ENCODE assay signal across 18 cellular contexts in genomic region chr19:1428738-1429391, GRCh38. TPM values are rescaled to one million over a fixed set of nuclear protein-coding genes. Genes with fewer than 3 reads are reported as not detected.
DNase-seq lines count a peak whose midpoint lies in the region; ATAC-seq, FAIRE-seq and TF ChIP-seq lines count a peak whose summit lies in the region.
"Had no signal": no experiment of that assay in that cellular context is flagged by ENCODE, and none has a peak within 500 bp of the region (broad histone marks: within the 10 kb centered on the region; RNA-seq: fewer than 3 reads in every experiment).

No MANE protein-coding gene starts in this region.

- intact Hi-C loops in Right ventricle myocardium superior (cut with DNase I): no loop called here
- intact Hi-C loops in MCF 10A (cut with micrococcal nuclease): no loop called here

- H4K91ac ChIP-seq in mesenchymal stem cell (ENCODE audit: low read length): peak overlapping the region; percentile 28

- H3K4me2 ChIP-seq in BLaER1 treated with 17β-estradiol and CSF1 and Interleukin-3, amounts not matched to agents 10 nM and 100 nM: peak overlapping the region in 4 of 11 experiments; percentile 80 to 93 (median 84); a peak in 8 of 22 replicates
- no peak overlapping the region for H3K4me2 ChIP-seq in mesenchymal stem cell (ENCODE audit: low read length, poor library complexity, severe bottlenecking)
- H3K4me2 ChIP-seq: A549 had no signal

- H3K36me3 Mint-ChIP-seq in T-helper 17 cell (ENCODE audit: low read depth) (no peaks in the 10 kb centered on the region), MCF 10A (ENCODE audit: insufficient read depth, unreplicated experiment) (peaks cover 90% of the 10 kb centered on the region)
- peaks cover 19% of the 10 kb centered on the region for H3K36me3 Mint-ChIP-seq in activated naive CD4-positive, alpha-beta T cell treated with anti-CD3 and anti-CD28 coated beads, Interleukin-2, amount 10 ng/mL, durations not matched to agents 7 days and 5 days

- CTCF ChIA-PET in MCF 10A (lab: Yijun Ruan, JAX): interaction anchor here (1.1 kb wide), 1 partner anchor 9 kb away, joined by 3 read pairs; no protein-coding TSS in a partner anchor
- CTCF ChIA-PET in activated naive CD4-positive, alpha-beta T cell treated with anti-CD3 and anti-CD28 coated beads, Interleukin-2, amount 10 ng/mL, durations not matched to agents 7 days and 5 days (lab: Charles Lee): no interaction called here

- no peak for FAIRE-seq in GM19239 (lab: Jason Lieb, UNC)
- FAIRE-seq: A549 had no signal

- no peak overlapping the region for H3K23ac ChIP-seq in mesenchymal stem cell (ENCODE audit: low read length in 2 of 2)

- peaks cover 82 to 100% (median 96%) of the 10 kb centered on the region in 11 experiments for H4K20me1 ChIP-seq in BLaER1 treated with 17β-estradiol and CSF1 and Interleukin-3, amounts not matched to agents 10 nM and 100 nM

- no peak overlapping the region for H2AFZ ChIP-seq in mesenchymal stem cell (ENCODE audit: low read depth, low read length)

- no peak for DNase-seq in T-helper 17 cell
- DNase-seq in Right ventricle myocardium superior: no peak
- no peak for DNase-seq in mesenchymal stem cell
- no peak for DNase-seq in GM19239 (ENCODE audit: insufficient read length, low spot score)
- no peak for DNase-seq in MCF 10A (ENCODE audit: unreplicated experiment)
- DNase-seq in activated naive CD4-positive, alpha-beta T cell treated with anti-CD3 and anti-CD28 coated beads, Interleukin-2, amount 10 ng/mL, durations not matched to agents 7 days and 5 days: no peak
- DNase-seq: CD8-positive, alpha-beta memory T cell; DMS53; EL; H7; NCI-H1417; NCI-H187; NCI-H2107; NCI-H524; NCI-H82 had no signal

- peak overlapping the region in 6 of 11 experiments; percentile 14 to 71 (median 45); a peak in 9 of 22 replicates for H3K9ac ChIP-seq in BLaER1 treated with 17β-estradiol and CSF1 and Interleukin-3, amounts not matched to agents 10 nM and 100 nM
- H3K9ac ChIP-seq in mesenchymal stem cell (ENCODE audit: low read length): no peak overlapping the region

- H3K27ac ChIP-seq in BLaER1 treated with 17β-estradiol and CSF1 and Interleukin-3, amounts not matched to agents 10 nM and 100 nM: no peak overlapping the region; a peak in 2 of 22 replicates
- no peak overlapping the region for H3K27ac ChIP-seq in mesenchymal stem cell (ENCODE audit: low read length, poor library complexity, severe bottlenecking)
- H3K27ac ChIP-seq: A549 had no signal

- 96% methylated on average over 41 of the region's 41 CpGs for WGBS in mesenchymal stem cell

- H3K4me1 ChIP-seq in BLaER1 treated with 17β-estradiol and CSF1 and Interleukin-3, amounts not matched to agents 10 nM and 100 nM: peaks cover 40 to 65% (median 55%) of the 10 kb centered on the region in 10 experiments
- peaks cover 12% of the 10 kb centered on the region for H3K4me1 ChIP-seq in mesenchymal stem cell (ENCODE audit: control insufficient read depth, insufficient read depth, low read depth, low read length)
- H3K4me1 ChIP-seq: A549 had no signal

- H2BK120ac ChIP-seq in mesenchymal stem cell (ENCODE audit: low read depth, low read length): no peak overlapping the region

- no peak overlapping the region for H3K18ac ChIP-seq in mesenchymal stem cell (ENCODE audit: low read depth in 1 of 2, low read length in 2 of 2)

- no peaks in the 10 kb centered on the region for H3K27me3 Mint-ChIP-seq in T-helper 17 cell
- no peaks in the 10 kb centered on the region for H3K27me3 Mint-ChIP-seq in MCF 10A (ENCODE audit: insufficient read depth, unreplicated experiment)
- no peaks in the 10 kb centered on the region for H3K27me3 Mint-ChIP-seq in activated naive CD4-positive, alpha-beta T cell treated with anti-CD3 and anti-CD28 coated beads, Interleukin-2, amount 10 ng/mL, durations not matched to agents 7 days and 5 days
- H3K27me3 Mint-ChIP-seq: CD8-positive, alpha-beta memory T cell had no signal

- H3K36me3 ChIP-seq in BLaER1 treated with 17β-estradiol and CSF1 and Interleukin-3, amounts not matched to agents 10 nM and 100 nM: peaks cover 75 to 97% (median 87%) of the 10 kb centered on the region in 11 experiments
- peaks cover 83 to 88% of the 10 kb centered on the region in 2 experiments for H3K36me3 ChIP-seq in mesenchymal stem cell (ENCODE audit: control insufficient read depth in 1 of 2, insufficient read depth in 2 of 2, low read depth in 1 of 2, low read length in 2 of 2)

- ATAC-seq in T-helper 17 cell: no peak
- ATAC-seq in Right ventricle myocardium superior (ENCODE audit: poor library complexity): peak; percentile 48

- peak overlapping the region; percentile 11 for H3K27ac Mint-ChIP-seq in T-helper 17 cell
- H3K27ac Mint-ChIP-seq in MCF 10A (ENCODE audit: low read depth, unreplicated experiment): no peak overlapping the region
- no peak overlapping the region for H3K27ac Mint-ChIP-seq in activated naive CD4-positive, alpha-beta T cell treated with anti-CD3 and anti-CD28 coated beads, Interleukin-2, amount 10 ng/mL, durations not matched to agents 7 days and 5 days

- H2BK5ac ChIP-seq in mesenchymal stem cell (ENCODE audit: low read depth, low read length, poor library complexity, severe bottlenecking): no peak overlapping the region

- no peaks in the 10 kb centered on the region for H3K4me1 Mint-ChIP-seq in T-helper 17 cell
- H3K4me1 Mint-ChIP-seq in MCF 10A (ENCODE audit: insufficient read depth, unreplicated experiment): no peaks in the 10 kb centered on the region
- no peaks in the 10 kb centered on the region for H3K4me1 Mint-ChIP-seq in activated naive CD4-positive, alpha-beta T cell treated with anti-CD3 and anti-CD28 coated beads, Interleukin-2, amount 10 ng/mL, durations not matched to agents 7 days and 5 days

- no peak for TF ChIP-seq CTCF in MCF 10A (IDR thresholded peaks at IDR 0.05; ENCODE audit: unreplicated experiment)

- H4K8ac ChIP-seq in mesenchymal stem cell (ENCODE audit: low read length): no peak overlapping the region

- BruUV-seq in MCF 10A (replicated peaks; lab: Mats Ljungman, UMichigan): no TSS peak

- H3K4me3 ChIP-seq in BLaER1 treated with 17β-estradiol and CSF1 and Interleukin-3, amounts not matched to agents 10 nM and 100 nM: no peak overlapping the region
- H3K4me3 ChIP-seq in mesenchymal stem cell (ENCODE audit: insufficient read depth in 1 of 2, low read depth in 1 of 2, low read length in 2 of 2): no peak overlapping the region
- H3K4me3 ChIP-seq: A549 had no signal

- H3K14ac ChIP-seq in mesenchymal stem cell (ENCODE audit: low read length in 2 of 2): no peak overlapping the region

- POLR2A ChIA-PET in MCF 10A (lab: Yijun Ruan, JAX): interaction anchor here (1.0 kb wide), 1 partner anchor 12 kb away, joined by 5 read pairs; no protein-coding TSS in a partner anchor

- H3K9me3 ChIP-seq in BLaER1 treated with 17β-estradiol and CSF1 and Interleukin-3, amounts not matched to agents 10 nM and 100 nM (replicated peaks in 1 of 11): no peaks in the 10 kb centered on the region
- H3K9me3 ChIP-seq in T-helper 17 cell (ENCODE audit: control insufficient read depth, low read length, poor library complexity, severe bottlenecking) (no peaks in the 10 kb centered on the region), mesenchymal stem cell (ENCODE audit: control insufficient read depth, low read length) (no peaks in the 10 kb centered on the region)
- H3K9me3 ChIP-seq: A549 had no signal

- no peaks in the 10 kb centered on the region for H3K27me3 ChIP-seq in BLaER1 treated with 17β-estradiol and CSF1 and Interleukin-3, amounts not matched to agents 10 nM and 100 nM
- H3K27me3 ChIP-seq in mesenchymal stem cell (ENCODE audit: control insufficient read depth in 1 of 2, insufficient read depth in 1 of 2, low read length in 2 of 2): no peaks in the 10 kb centered on the region

- no peak overlapping the region for H2AK5ac ChIP-seq in mesenchymal stem cell (ENCODE audit: low read length, severe bottlenecking)

- H3K9me3 Mint-ChIP-seq in MCF 10A (ENCODE audit: unreplicated experiment): no peaks in the 10 kb centered on the region
- no peaks in the 10 kb centered on the region for H3K9me3 Mint-ChIP-seq in activated naive CD4-positive, alpha-beta T cell treated with anti-CD3 and anti-CD28 coated beads, Interleukin-2, amount 10 ng/mL, durations not matched to agents 7 days and 5 days
- H3K9me3 Mint-ChIP-seq: CD8-positive, alpha-beta memory T cell had no signal

- H3K4me3 Mint-ChIP-seq in T-helper 17 cell: no peak overlapping the region
- no peak overlapping the region for H3K4me3 Mint-ChIP-seq in MCF 10A (ENCODE audit: unreplicated experiment)
- no peak overlapping the region for H3K4me3 Mint-ChIP-seq in activated naive CD4-positive, alpha-beta T cell treated with anti-CD3 and anti-CD28 coated beads, Interleukin-2, amount 10 ng/mL, durations not matched to agents 7 days and 5 days
- H3K4me3 Mint-ChIP-seq: CD8-positive, alpha-beta memory T cell had no signal

- no peak overlapping the region for H3K4ac ChIP-seq in mesenchymal stem cell (ENCODE audit: low read depth in 1 of 2, low read length in 2 of 2)

- peaks cover 72% of the 10 kb centered on the region for H3K79me1 ChIP-seq in mesenchymal stem cell (replicated peaks; ENCODE audit: low read length, poor library complexity, severe bottlenecking)

- H2BK12ac ChIP-seq in mesenchymal stem cell (ENCODE audit: low read length in 2 of 2): no peak overlapping the region

- no peak overlapping the region for H2BK15ac ChIP-seq in mesenchymal stem cell (ENCODE audit: low read depth, poor library complexity, severe bottlenecking)

RNA-seq across cellular contexts. Expression of gene RPS15, which starts 9.3 kb away (rescaled TPM):
- total RNA-seq in T-helper 17 cell (1,000 to 10,000 TPM; 1,653 to 1,678 TPM), Right ventricle myocardium superior (671 TPM), MCF 10A (2022) (1,168 and 1,243 TPM in 2 replicates)
- polyA plus RNA-seq in mesenchymal stem cell (2013, experiment 1 of 2): 2,213 TPM
- 2,093 TPM for polyA plus RNA-seq in mesenchymal stem cell (2013, experiment 2 of 2)

RNA-seq across cellular contexts. Expression of gene APC2, which starts 21.1 kb away (rescaled TPM):
- under 1 TPM; 0.07 to 0.44 TPM for total RNA-seq in T-helper 17 cell
- total RNA-seq in Right ventricle myocardium superior: 0.22 TPM
- polyA plus RNA-seq in mesenchymal stem cell (2013, experiment 1 of 2): 0.23 TPM
- 0.23 TPM for polyA plus RNA-seq in mesenchymal stem cell (2013, experiment 2 of 2)
- 0.15 and 0.23 TPM in 2 replicates for total RNA-seq in MCF 10A (2022)
- total RNA-seq: RPMI7951 had no signal
- polyA plus RNA-seq: CD8-positive, alpha-beta memory T cell had no signal

RNA-seq across cellular contexts. Expression of gene DAZAP1, which starts 21.5 kb away (rescaled TPM):
- total RNA-seq in T-helper 17 cell: 100 to 1,000 TPM; 148 to 163 TPM
- total RNA-seq in Right ventricle myocardium superior: 82.9 TPM
- polyA plus RNA-seq in mesenchymal stem cell (2013, experiment 1 of 2): 65.2 TPM
- polyA plus RNA-seq in mesenchymal stem cell (2013, experiment 2 of 2): 66.2 TPM
- 219 and 246 TPM in 2 replicates for total RNA-seq in MCF 10A (2022)

RNA-seq across cellular contexts. Expression of gene GAMT, which starts 27.5 kb away (rescaled TPM):
- 1 to 10 TPM; 9.0 to 9.9 TPM for total RNA-seq in T-helper 17 cell
- total RNA-seq in Right ventricle myocardium superior: 93.5 TPM
- polyA plus RNA-seq in mesenchymal stem cell (2013, experiment 1 of 2): 33.5 TPM
- polyA plus RNA-seq in mesenchymal stem cell (2013, experiment 2 of 2): 34.5 TPM
- 3.2 and 7.0 TPM in 2 replicates for total RNA-seq in MCF 10A (2022)

RNA-seq across cellular contexts. Expression of gene NDUFS7, which starts 45.2 kb away (rescaled TPM):
- 10 to 100 TPM; 50.9 to 54.7 TPM for total RNA-seq in T-helper 17 cell
- total RNA-seq in Right ventricle myocardium superior: 461 TPM
- 54.3 TPM for polyA plus RNA-seq in mesenchymal stem cell (2013, experiment 1 of 2)
- polyA plus RNA-seq in mesenchymal stem cell (2013, experiment 2 of 2): 52.4 TPM
- 135 and 137 TPM in 2 replicates for total RNA-seq in MCF 10A (2022)
